1 cellular context compared by ENCODE assay signal in genomic region chr6:26623339-26623859, GRCh38.
TF ChIP-seq lines count a peak whose summit lies in the region.

No MANE protein-coding gene starts in this region.

TF ChIP-seq in HepG2, 621 proteins besides CTCF, POLR2A, EP300 and RAD21:
- TF ChIP-seq GMEB1 (CRISPR knock-in tag; IDR thresholded peaks at IDR 0.05; ENCODE audit: borderline replicate concordance), result no peak
- TF ChIP-seq SRSF9 (IDR thresholded peaks at IDR 0.05; ENCODE audit: borderline replicate concordance, insufficient read depth, low read depth, low read length, poor library complexity, severe bottlenecking), result peak; percentile 93
